In genomic region chr1:28601696-28602095, GRCh38 we compare ENCODE assay signal across 1 cellular context.
TF ChIP-seq lines count a peak whose summit lies in the region.

No MANE protein-coding gene starts in this region.

TF ChIP-seq in SK-N-SH, 30 proteins besides CTCF, POLR2A, EP300 and RAD21 (continued from another document):
- TF ChIP-seq USF1 (IDR thresholded peaks at IDR 0.05; ENCODE audit: borderline replicate concordance, low read depth) (no peak), FOSL2 (IDR thresholded peaks at IDR 0.05; ENCODE audit: borderline replicate concordance, low read depth) (peak; percentile 95), RXRA (IDR thresholded peaks at IDR 0.05; ENCODE audit: borderline replicate concordance, low read depth) (peak; percentile 31; the same call in 1 of the 2 replicates), PBX3 (IDR thresholded peaks at IDR 0.05) (peak; percentile 78)
